Comparison of ENCODE assay signal across 27 cellular contexts in the genomic region with DNA sequence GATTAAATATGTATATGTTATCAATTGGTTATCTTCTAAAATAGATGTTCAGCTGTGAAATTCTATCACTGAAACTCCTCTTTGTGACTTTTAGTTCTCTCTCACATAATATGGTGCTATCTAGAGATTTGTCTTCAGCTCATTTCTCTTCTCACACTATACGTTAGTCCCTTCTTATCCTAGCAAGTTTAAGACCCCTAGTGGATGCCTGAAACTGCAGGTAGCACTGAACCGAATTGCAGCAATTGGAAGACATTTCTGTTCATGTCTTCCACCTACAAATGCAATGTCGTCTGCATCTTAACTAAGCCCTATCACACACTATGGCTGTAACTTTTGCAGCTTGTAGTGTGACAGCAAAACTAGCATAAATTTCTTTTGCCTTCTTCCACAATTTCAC.
"Had no signal": no experiment of that assay in that cellular context is flagged by ENCODE, and none has a peak within 500 bp of the region (broad histone marks: within the 10 kb centered on the region; RNA-seq: fewer than 3 reads in every experiment).

No MANE protein-coding gene starts in this region.

- H3K4me1 ChIP-seq: gastroesophageal sphincter, tibial nerve, uterus had no signal

- H3K27me3 Mint-ChIP-seq: activated CD4-positive, alpha-beta memory T cell treated with anti-CD3 and anti-CD28 coated beads for 36 hours; activated naive CD8-positive, alpha-beta T cell treated with anti-CD3 and anti-CD28 coated beads, Interleukin-2, amount 10 ng/mL, durations not matched to agents 7 days and 5 days; stimulated activated naive CD8-positive, alpha-beta T cell treated with anti-CD3 and anti-CD28 coated beads, Interleukin-15, amount 100 ng/mL, for 72 hours had no signal

- H3K4me3 Mint-ChIP-seq: activated CD4-positive, alpha-beta memory T cell treated with anti-CD3 and anti-CD28 coated beads for 36 hours; activated naive CD8-positive, alpha-beta T cell treated with anti-CD3 and anti-CD28 coated beads, Interleukin-2, amount 10 ng/mL, durations not matched to agents 7 days and 5 days; nephron progenitor cell; stimulated activated effector memory CD8-positive, alpha-beta T cell treated with anti-CD3 and anti-CD28 coated beads, Interleukin-12 subunit alpha, Interleukin-12 subunit beta, amount 100 ng/mL, for 72 hours; stimulated activated naive CD8-positive, alpha-beta T cell treated with anti-CD3 and anti-CD28 coated beads, Interleukin-15, amount 100 ng/mL, for 72 hours had no signal

- H3K27ac Mint-ChIP-seq: activated CD4-positive, alpha-beta memory T cell treated with anti-CD3 and anti-CD28 coated beads for 36 hours; activated naive CD8-positive, alpha-beta T cell treated with anti-CD3 and anti-CD28 coated beads, Interleukin-2, amount 10 ng/mL, durations not matched to agents 7 days and 5 days; nephron progenitor cell; stimulated activated effector memory CD8-positive, alpha-beta T cell treated with anti-CD3 and anti-CD28 coated beads, Interleukin-12 subunit alpha, Interleukin-12 subunit beta, amount 100 ng/mL, for 72 hours; stimulated activated naive CD8-positive, alpha-beta T cell treated with anti-CD3 and anti-CD28 coated beads, Interleukin-15, amount 100 ng/mL, for 72 hours had no signal

- H3K36me3 Mint-ChIP-seq: activated CD4-positive, alpha-beta memory T cell treated with anti-CD3 and anti-CD28 coated beads for 36 hours; activated naive CD8-positive, alpha-beta T cell treated with anti-CD3 and anti-CD28 coated beads, Interleukin-2, amount 10 ng/mL, durations not matched to agents 7 days and 5 days; stimulated activated effector memory CD8-positive, alpha-beta T cell treated with anti-CD3 and anti-CD28 coated beads, Interleukin-12 subunit alpha, Interleukin-12 subunit beta, amount 100 ng/mL, for 72 hours had no signal

- DNase-seq: activated CD4-positive, alpha-beta memory T cell treated with anti-CD3 and anti-CD28 coated beads for 36 hours; activated CD4-positive, alpha-beta T cell treated with anti-CD3 and anti-CD28 coated beads for 4 hours; activated CD4-positive, CD25-positive, alpha-beta regulatory T cell; activated naive CD4-positive, alpha-beta T cell treated with Interleukin-2 at 50 U/mL for 16 hours; activated naive CD8-positive, alpha-beta T cell treated with anti-CD3 and anti-CD28 coated beads, Interleukin-2, amount 10 ng/mL, durations not matched to agents 7 days and 5 days; activated T-cell treated with anti-CD3 and anti-CD28 coated beads, Interleukin-2, amount 50 U/mL, for 48 hours; amygdala; cortex of kidney; head of caudate nucleus; left colon; mesenchymal stem cell; mucosa of descending colon; nephron progenitor cell; occipital lobe; posterior cingulate gyrus; small intestine; stimulated activated CD4-positive, alpha-beta T cell treated with anti-CD3 and anti-CD28 coated beads, Interleukin-2, amount 100 ng/mL, for 24 hours; stimulated activated naive CD8-positive, alpha-beta T cell treated with anti-CD3 and anti-CD28 coated beads, Interleukin-15, amount 100 ng/mL, for 72 hours; T1000; uterus had no signal

- ATAC-seq: gastroesophageal sphincter; left colon; mucosa of descending colon; sciatic nerve; stimulated activated effector memory CD8-positive, alpha-beta T cell treated with anti-CD3 and anti-CD28 coated beads, Interleukin-12 subunit alpha, Interleukin-12 subunit beta, amount 100 ng/mL, for 72 hours; stimulated activated naive CD8-positive, alpha-beta T cell treated with anti-CD3 and anti-CD28 coated beads, Interleukin-15, amount 100 ng/mL, for 72 hours had no signal

- H3K27ac ChIP-seq: epithelial cell of prostate, gastroesophageal sphincter, tibial nerve, uterus had no signal

- FAIRE-seq: bronchial epithelial cell, keratinocyte, small intestine had no signal

- H3K4me1 Mint-ChIP-seq: activated naive CD8-positive, alpha-beta T cell treated with anti-CD3 and anti-CD28 coated beads, Interleukin-2, amount 10 ng/mL, durations not matched to agents 7 days and 5 days; nephron progenitor cell; stimulated activated effector memory CD8-positive, alpha-beta T cell treated with anti-CD3 and anti-CD28 coated beads, Interleukin-12 subunit alpha, Interleukin-12 subunit beta, amount 100 ng/mL, for 72 hours; stimulated activated naive CD8-positive, alpha-beta T cell treated with anti-CD3 and anti-CD28 coated beads, Interleukin-15, amount 100 ng/mL, for 72 hours had no signal

- H3K4me3 ChIP-seq: gastroesophageal sphincter, mucosa of descending colon, tibial nerve, uterus had no signal

- H3K9me3 ChIP-seq: gastroesophageal sphincter, uterus had no signal

- H3K36me3 ChIP-seq: gastroesophageal sphincter, tibial nerve, uterus had no signal

- H3K27me3 ChIP-seq: gastroesophageal sphincter, tibial nerve, uterus had no signal
